In the genomic region with DNA sequence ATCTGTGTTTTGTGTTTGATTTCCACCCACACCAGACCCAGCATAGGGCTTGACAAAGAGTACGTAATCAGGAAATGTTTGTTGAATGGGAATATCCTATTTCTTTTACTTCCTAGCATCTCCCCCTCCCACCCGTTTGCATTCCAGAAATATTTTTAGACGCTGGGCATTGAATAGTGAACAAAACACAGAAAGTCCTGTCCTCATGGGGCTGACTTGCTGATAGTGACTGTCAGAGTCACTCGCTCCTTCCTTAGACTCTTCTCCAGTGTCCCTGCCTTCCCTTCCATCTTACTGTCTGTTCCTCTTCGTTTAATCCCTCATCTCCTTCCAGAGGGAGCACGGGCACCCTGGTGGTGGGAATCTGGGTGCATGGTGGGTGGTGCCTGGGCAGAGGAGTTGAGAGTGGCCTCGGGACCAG, we compare ENCODE assay signal across 8 cellular contexts. TPM values are rescaled to one million over a fixed set of nuclear protein-coding genes. Genes with fewer than 3 reads are reported as not detected.
DNase-seq lines count a peak whose midpoint lies in the region; ATAC-seq and TF ChIP-seq lines count a peak whose summit lies in the region.

No MANE protein-coding gene starts in this region.

- H3K27ac ChIP-seq in CD4-positive, alpha-beta memory T cell (ENCODE audit: low read depth, low read length), result peak overlapping the region; percentile 79
- H3K27ac ChIP-seq in KMS-11 (peak overlapping the region; percentile 50), lower lobe of right lung (peak overlapping the region; percentile 94), uterus (peak overlapping the region; percentile 82 to 88)

- no peaks in the 10 kb centered on the region for H4K20me1 ChIP-seq in KMS-11 (ENCODE audit: insufficient read depth)

- TF ChIP-seq POLR2A in uterus (IDR thresholded peaks at IDR 0.05), result no peak

- CTCF ChIA-PET in CD4-positive, alpha-beta memory T cell (lab: Charles Lee; ENCODE audit: partially characterized antibody), result interaction anchor here (1.3 to 2.6 kb wide), 6 partner anchors 10 to 394 kb away, joined by 4 to 20 read pairs (median 8); no protein-coding TSS in a partner anchor

- no peaks in the 10 kb centered on the region for H3K36me3 ChIP-seq in CD4-positive, alpha-beta memory T cell (ENCODE audit: insufficient read depth, low read length)
- H3K36me3 ChIP-seq in KMS-11 (ENCODE audit: insufficient read depth), result no peaks in the 10 kb centered on the region
- peaks cover 13% of the 10 kb centered on the region for H3K36me3 ChIP-seq in lower lobe of right lung
- no peaks in the 10 kb centered on the region for H3K36me3 ChIP-seq in uterus

- intact Hi-C loops in CD4-positive, alpha-beta memory T cell (cut with micrococcal nuclease), result loop anchor here (1.0 to 5.0 kb wide), 7 partner anchors 70 to 644 kb away; a partner anchor contains a TSS
- intact Hi-C loops in lower lobe of right lung (cut with DNase I) (loop anchor here (5.0 kb wide), 1 partner anchor 109 kb away; no protein-coding TSS in a partner anchor), uterus (cut with DNase I; ENCODE audit: low total_unique reads) (no loop called here)

- H2AFZ ChIP-seq in KMS-11 (ENCODE audit: low read depth), result peak overlapping the region; percentile 53; the same call in 1 of the 2 replicates

- H3K27me3 ChIP-seq in CD4-positive, alpha-beta memory T cell (ENCODE audit: insufficient read depth, low read length), result no peaks in the 10 kb centered on the region
- H3K27me3 ChIP-seq in KMS-11 (ENCODE audit: insufficient read depth, low read depth), result no peaks in the 10 kb centered on the region
- H3K27me3 ChIP-seq in lower lobe of right lung (ENCODE audit: low read depth), result no peaks in the 10 kb centered on the region
- H3K27me3 ChIP-seq in uterus, result no peaks in the 10 kb centered on the region

- H3K4me1 ChIP-seq in CD4-positive, alpha-beta memory T cell (ENCODE audit: insufficient read depth, low read length), result peaks cover 28% of the 10 kb centered on the region
- H3K4me1 ChIP-seq in KMS-11 (ENCODE audit: low read depth, poor library complexity, severe bottlenecking) (peaks cover 26% of the 10 kb centered on the region), lower lobe of right lung (peaks cover 42% of the 10 kb centered on the region), uterus (peaks cover 0 to 5% of the 10 kb centered on the region in 2 donors)

- peak in 1 of 5 donors; percentile 4 for DNase-seq in CD4-positive, alpha-beta memory T cell
- no peak for DNase-seq in astrocyte of the spinal cord (ENCODE audit: low read depth, low spot score)
- no peak for DNase-seq in lower lobe of right lung
- DNase-seq in uterus, result no peak
- no peak for DNase-seq in NCI-H1436 (lab: John Stamatoyannopoulos, UW)

- no peaks in the 10 kb centered on the region for H3K9me3 Mint-ChIP-seq in CD4-positive, alpha-beta memory T cell

- H3K4me2 ChIP-seq in KMS-11, result peak overlapping the region; percentile 44

- in situ Hi-C loops in astrocyte of the spinal cord (cut with HindIII; ENCODE audit: low sequenced_read_pairs), result no loop called here

- TF ChIP-seq CTCF in KMS-11 (conservative IDR thresholded peaks at IDR 0.05; ENCODE audit: low read depth, low read length) (no peak), astrocyte of the spinal cord (IDR thresholded peaks at IDR 0.05; ENCODE audit: low read depth, low read length) (no peak), lower lobe of right lung (IDR thresholded peaks at IDR 0.05) (no peak), uterus (IDR thresholded peaks at IDR 0.05) (no peak)

- H3K27ac Mint-ChIP-seq in CD4-positive, alpha-beta memory T cell, result peak overlapping the region; percentile 90 to 96 (median 94)

- H3K9me3 ChIP-seq in CD4-positive, alpha-beta memory T cell (ENCODE audit: control insufficient read depth in 1 of 2, low read length in 2 of 2), result no peaks in the 10 kb centered on the region
- H3K9me3 ChIP-seq in lower lobe of right lung (no peaks in the 10 kb centered on the region), uterus (no peaks in the 10 kb centered on the region)

- H3K9ac ChIP-seq in KMS-11, result peak overlapping the region; percentile 29; the same call in 1 of the 2 replicates

- peak overlapping the region; percentile 83 to 92 for H3K4me3 ChIP-seq in CD4-positive, alpha-beta memory T cell (ENCODE audit: low read length in 2 of 2)
- H3K4me3 ChIP-seq in KMS-11 (IDR thresholded peaks at IDR 0.05; ENCODE audit: insufficient read depth, low read depth, low read length), result no peak overlapping the region
- peak overlapping the region; percentile 97 for H3K4me3 ChIP-seq in astrocyte of the spinal cord (ENCODE audit: low read depth, low read length)
- peak overlapping the region; percentile 89 for H3K4me3 ChIP-seq in lower lobe of right lung
- H3K4me3 ChIP-seq in uterus, result peak overlapping the region; percentile 64 to 78

- ATAC-seq in lower lobe of right lung (no peak), GM19351 (IDR thresholded peaks at IDR 0.05; ENCODE audit: unreplicated experiment) (no peak), HG02938 (IDR thresholded peaks at IDR 0.05; ENCODE audit: unreplicated experiment) (no peak)

- no peaks in the 10 kb centered on the region for H3K27me3 Mint-ChIP-seq in CD4-positive, alpha-beta memory T cell

- H3K4me3 Mint-ChIP-seq in CD4-positive, alpha-beta memory T cell, result peak overlapping the region; percentile 92 to 97 (median 94)

- peaks cover 23 to 52% (median 32%) of the 10 kb centered on the region in 4 donors for H3K4me1 Mint-ChIP-seq in CD4-positive, alpha-beta memory T cell

- POLR2A ChIA-PET in CD4-positive, alpha-beta memory T cell (lab: Charles Lee; ENCODE audit: partially characterized antibody), result interaction anchor here (2.4 kb wide), 2 partner anchors 9 to 264 kb away, joined by 6 to 8 read pairs; no protein-coding TSS in a partner anchor

- H3K36me3 Mint-ChIP-seq in CD4-positive, alpha-beta memory T cell, result peaks cover 0 to 32% of the 10 kb centered on the region in 2 donors

- H3K79me2 ChIP-seq in KMS-11 (ENCODE audit: insufficient read depth, low read depth), result peaks cover 5% of the 10 kb centered on the region; the same call in 1 of the 2 replicates

RNA-seq across cellular contexts. Expression of a gene that starts 0.5 kb away (rescaled TPM):
- total RNA-seq in CD4-positive, alpha-beta memory T cell, result 1 to 10 TPM; 5.7 to 6.5 TPM
- polyA plus RNA-seq in CD4-positive, alpha-beta memory T cell, result 10 to 100 TPM in 1 of 2 donors, 1 to 10 TPM in 1; 9.2 to 14.4 TPM
- total RNA-seq in lower lobe of right lung (8.3 TPM), uterus (10 to 100 TPM in 3 of 4 donors, 1 to 10 TPM in 1; 2.6 to 53.8 (median 14.5) TPM)

RNA-seq across cellular contexts. Expression of a gene that starts 53.6 kb away (rescaled TPM):
- not detected for total RNA-seq in CD4-positive, alpha-beta memory T cell
- not detected for polyA plus RNA-seq in CD4-positive, alpha-beta memory T cell
- not detected for total RNA-seq in lower lobe of right lung
- not detected for total RNA-seq in uterus
